Comparison of ENCODE assay signal across 11 cellular contexts in genomic region chr17:63929860-63930766, GRCh38. TPM values are rescaled to one million over a fixed set of nuclear protein-coding genes. Genes with fewer than 3 reads are reported as not detected.
A peak's percentile ranks its signal among the peaks of the same experiment; 100 is the strongest.
DNase-seq lines count a peak whose midpoint lies in the region; ATAC-seq, FAIRE-seq and TF ChIP-seq lines count a peak whose summit lies in the region.
"Had no signal": no experiment of that assay in that cellular context is flagged by ENCODE, and none has a peak within 500 bp of the region (broad histone marks: within the 10 kb centered on the region; RNA-seq: fewer than 3 reads in every experiment).

No MANE protein-coding gene starts in this region.

- H3K79me2 ChIP-seq in HepG2 (ENCODE audit: insufficient read depth, low read length): no peaks in the 10 kb centered on the region

- TF ChIP-seq RAD21 in HepG2 (CRISPR knock-in tag; IDR thresholded peaks at IDR 0.05): no peak

- intact Hi-C loops in Right ventricle myocardium inferior (cut with DNase I) (loop anchor here (5.0 kb wide), 1 partner anchor 62 kb away; no protein-coding TSS in a partner anchor), cardiac septum (cut with DNase I) (loop anchor here (10.0 kb wide), 1 partner anchor 355 kb away; no protein-coding TSS in a partner anchor), HepG2 (cut with micrococcal nuclease; ENCODE audit: unreplicated experiment) (no loop called here), aorta (cut with DNase I) (no loop called here)

- H3K27ac ChIP-seq in HepG2 (ENCODE audit: extremely low read length, insufficient read depth, low read length): no peak overlapping the region
- no peak overlapping the region for H3K27ac ChIP-seq in aorta (ENCODE audit: low read depth in 1 of 2, low read length in 2 of 2)

- in situ Hi-C loops in HepG2 (cut with HindIII; ENCODE audit: extremely low pct_ligation_motif_present, low pct_unique_long_range_greater_than_20kb): loop anchor here (10.0 kb wide), 1 partner anchor 205 kb away; the partner anchor contains the start of gene ERN1

- H4K20me1 ChIP-seq in HepG2 (ENCODE audit: insufficient read depth, low read length): no peaks in the 10 kb centered on the region; the same call in 1 of the 2 replicates

- CTCF ChIA-PET in HepG2 (lab: Yijun Ruan, JAX; ENCODE audit: low intra/inter-chr PET ratio, low total read pairs): no interaction called here

- H3K9me3 ChIP-seq in HepG2 (ENCODE audit: low read length): no peaks in the 10 kb centered on the region
- H3K9me3 ChIP-seq in aorta (ENCODE audit: control insufficient read depth, low read length): no peaks in the 10 kb centered on the region

- H3K27me3 ChIP-seq in bronchial epithelial cell (ENCODE audit: control insufficient read depth, insufficient read depth, low read length) (no peaks in the 10 kb centered on the region), HepG2 (ENCODE audit: control insufficient read depth in 1 of 2, insufficient read depth in 2 of 2, low read length in 2 of 2) (peaks cover 19 to 81% of the 10 kb centered on the region in 2 experiments), aorta (ENCODE audit: control insufficient read depth in 1 of 2, insufficient read depth in 2 of 2, low read length in 1 of 2) (no peaks in the 10 kb centered on the region)

- no peak overlapping the region for H3K4me3 ChIP-seq in bronchial epithelial cell (ENCODE audit: low read depth, low read length)
- no peak overlapping the region; a peak in 1 of 6 replicates for H3K4me3 ChIP-seq in HepG2 (replicated peaks in 1 of 3; ENCODE audit: insufficient read depth in 1 of 3, low read depth in 2 of 3, low read length in 3 of 3)
- no peak overlapping the region for H3K4me3 ChIP-seq in aorta (ENCODE audit: low read length in 2 of 2)
- H3K4me3 ChIP-seq: smooth muscle cell had no signal

- TF ChIP-seq EP300 in HepG2 (IDR thresholded peaks at IDR 0.05; ENCODE audit: low read depth in 2 of 2, low read length in 2 of 2): no peak
- TF ChIP-seq EP300 in HepG2 (CRISPR knock-in tag; IDR thresholded peaks at IDR 0.05; ENCODE audit: borderline replicate concordance): no peak

- ATAC-seq in Right ventricle myocardium inferior (no peak), HepG2 (peak; percentile 65), aorta (ENCODE audit: low FRiP score) (peak; percentile 68), GM19452 (IDR thresholded peaks at IDR 0.05; ENCODE audit: unreplicated experiment) (no peak)

- no peaks in the 10 kb centered on the region for H3K36me3 ChIP-seq in bronchial epithelial cell (ENCODE audit: control insufficient read depth, insufficient read depth, low read length)
- no peaks in the 10 kb centered on the region for H3K36me3 ChIP-seq in HepG2 (replicated peaks in 1 of 2; ENCODE audit: control insufficient read depth in 1 of 2, insufficient read depth in 2 of 2, low read length in 2 of 2)
- no peaks in the 10 kb centered on the region for H3K36me3 ChIP-seq in aorta (ENCODE audit: control insufficient read depth in 1 of 2, insufficient read depth in 2 of 2, low read length in 1 of 2)

- BruUV-seq in HepG2 (replicated peaks; lab: Mats Ljungman, UMichigan): no TSS peak

- POLR2A ChIA-PET in HepG2 (lab: Yijun Ruan, JAX): no interaction called here

- TF ChIP-seq POLR2A in HepG2 (IDR thresholded peaks at IDR 0.05; ENCODE audit: insufficient read depth in 1 of 2, low read depth in 2 of 2, low read length in 2 of 2): no peak

- H3K9ac ChIP-seq in HepG2 (ENCODE audit: insufficient read depth, low read depth, low read length): no peak overlapping the region

- TF ChIP-seq CTCF in bronchial epithelial cell (IDR thresholded peaks at IDR 0.05; ENCODE audit: insufficient read depth, low read length, severe bottlenecking) (no peak), HepG2 (CRISPR knock-in tag; IDR thresholded peaks at IDR 0.05) (no peak)

- peak; percentile 55 for FAIRE-seq in bronchial epithelial cell (lab: Jason Lieb, UNC)
- FAIRE-seq in HepG2 (lab: Jason Lieb, UNC): no peak

- 43% methylated on average over 17 of the region's 24 CpGs for WGBS in HepG2 (ENCODE audit: low lambda C conversion rate)
- 79 to 84% methylated on average over 24 of the region's 24 CpGs for WGBS in aorta, 2 donors

- peak; percentile 28 for DNase-seq in Right ventricle myocardium inferior (ENCODE audit: missing footprints)
- DNase-seq in cardiac septum (ENCODE audit: low spot score): no peak
- no peak for DNase-seq in bronchial epithelial cell (ENCODE audit: low read depth)
- DNase-seq in HepG2 (ENCODE audit: low spot score): no peak
- DNase-seq in aorta: no peak
- no peak for DNase-seq in NCI-H2081 (lab: John Stamatoyannopoulos, UW)
- no peak for DNase-seq in ecto neural progenitor cell (ENCODE audit: low spot score)
- DNase-seq: mesendoderm had no signal

- H3K4me2 ChIP-seq in HepG2 (ENCODE audit: low read depth, low read length): peak overlapping the region; percentile 10; the same call in 1 of the 2 replicates
- H3K4me2 ChIP-seq: smooth muscle cell had no signal

- H2AFZ ChIP-seq in HepG2 (ENCODE audit: low read length): no peak overlapping the region

- H3K4me1 ChIP-seq in HepG2 (ENCODE audit: insufficient read depth, low read length) (peaks cover 21% of the 10 kb centered on the region), aorta (ENCODE audit: control insufficient read depth in 1 of 2, insufficient read depth in 2 of 2, low read length in 2 of 2) (no peaks in the 10 kb centered on the region)

RNA-seq across cellular contexts. Expression of gene CD79B, which starts 2.0 kb away (rescaled TPM):
- 6.9 TPM for total RNA-seq in Right ventricle myocardium inferior
- total RNA-seq in cardiac septum: 2.7 TPM
- not detected in 2 replicates for total RNA-seq in bronchial epithelial cell
- total RNA-seq in HepG2 (2016; rRNA removed; fragmentation: Illumina TruSeq; extraction: Trizol): not detected in 2 replicates
- not detected in 2 replicates for total RNA-seq in HepG2 (2016; cell fraction: cytosol; rRNA removed; fragmentation: Illumina TruSeq; extraction: Trizol; ENCODE audit: low read depth)
- 0.54 TPM in 1 of 2 replicates, not detected in the other for total RNA-seq in HepG2 (2016; cell fraction: insoluble cytoplasmic fraction; rRNA removed; fragmentation: Illumina TruSeq; extraction: Trizol)
- not detected in 2 replicates for total RNA-seq in HepG2 (2016; cell fraction: membrane; rRNA removed; fragmentation: Illumina TruSeq; extraction: Trizol)
- not detected in 2 replicates for total RNA-seq in HepG2 (2016; cell fraction: nucleus; rRNA removed; fragmentation: Illumina TruSeq; extraction: Trizol)
- 0.21 TPM in 1 of 2 replicates, not detected in the other for polyA plus RNA-seq in HepG2 (2011; rRNA removed)
- polyA plus RNA-seq in HepG2 (2011; cell fraction: cytosol; rRNA removed): 0.19 and 0.55 TPM in 2 replicates
- not detected in 2 replicates for polyA plus RNA-seq in HepG2 (2011; cell fraction: nucleus; rRNA removed)
- 0.20 TPM in 1 of 2 replicates, not detected in the other for polyA plus RNA-seq in HepG2 (2012)
- polyA plus RNA-seq in HepG2 (2016; cell fraction: cytosol; fragmentation: Illumina TruSeq; extraction: Trizol; ENCODE audit: low read depth): not detected in 2 replicates
- not detected in 2 replicates for polyA plus RNA-seq in HepG2 (2016; cell fraction: insoluble cytoplasmic fraction; fragmentation: Illumina TruSeq; extraction: Trizol; ENCODE audit: low read depth)
- polyA plus RNA-seq in HepG2 (2016; cell fraction: membrane; fragmentation: Illumina TruSeq; extraction: Trizol; ENCODE audit: low read depth): not detected in 2 replicates
- polyA plus RNA-seq in HepG2 (2016; cell fraction: nucleus; fragmentation: Illumina TruSeq; extraction: Trizol; ENCODE audit: insufficient read depth, low read depth): not detected in 2 replicates
- polyA minus RNA-seq in HepG2 (2011; rRNA and poly(A)+ RNA removed; ENCODE audit: low replicate concordance): not detected in 2 replicates
- not detected in 2 replicates for polyA minus RNA-seq in HepG2 (2011; cell fraction: cytosol; rRNA and poly(A)+ RNA removed)
- not detected in 2 replicates for polyA minus RNA-seq in HepG2 (2011; cell fraction: nucleus; rRNA and poly(A)+ RNA removed)
- 1 to 10 TPM; 5.1 to 7.1 TPM for total RNA-seq in aorta
- 1 to 10 TPM in 1 of 2 donors, under 1 TPM in 1; 0.50 to 6.7 TPM for polyA plus RNA-seq in aorta
- total RNA-seq: smooth muscle cell had no signal
- polyA plus RNA-seq: smooth muscle cell had no signal

RNA-seq across cellular contexts. Expression of gene GH1, which starts 11.5 kb away (rescaled TPM):
- total RNA-seq in Right ventricle myocardium inferior (not detected), cardiac septum (not detected), bronchial epithelial cell (not detected in 2 replicates), HepG2 (2016; rRNA removed; fragmentation: Illumina TruSeq; extraction: Trizol) (not detected in 2 replicates), aorta (not detected)
- not detected in 2 replicates for total RNA-seq in HepG2 (2016; cell fraction: cytosol; rRNA removed; fragmentation: Illumina TruSeq; extraction: Trizol; ENCODE audit: low read depth)
- not detected in 2 replicates for total RNA-seq in HepG2 (2016; cell fraction: insoluble cytoplasmic fraction; rRNA removed; fragmentation: Illumina TruSeq; extraction: Trizol)
- total RNA-seq in HepG2 (2016; cell fraction: membrane; rRNA removed; fragmentation: Illumina TruSeq; extraction: Trizol): not detected in 2 replicates
- total RNA-seq in HepG2 (2016; cell fraction: nucleus; rRNA removed; fragmentation: Illumina TruSeq; extraction: Trizol): not detected in 2 replicates
- polyA plus RNA-seq in HepG2 (2011; rRNA removed) (not detected in 2 replicates), aorta (not detected)
- polyA plus RNA-seq in HepG2 (2011; cell fraction: cytosol; rRNA removed): not detected in 2 replicates
- polyA plus RNA-seq in HepG2 (2011; cell fraction: nucleus; rRNA removed): not detected in 2 replicates
- not detected in 2 replicates for polyA plus RNA-seq in HepG2 (2012)
- not detected in 2 replicates for polyA plus RNA-seq in HepG2 (2016; cell fraction: cytosol; fragmentation: Illumina TruSeq; extraction: Trizol; ENCODE audit: low read depth)
- not detected in 2 replicates for polyA plus RNA-seq in HepG2 (2016; cell fraction: insoluble cytoplasmic fraction; fragmentation: Illumina TruSeq; extraction: Trizol; ENCODE audit: low read depth)
- polyA plus RNA-seq in HepG2 (2016; cell fraction: membrane; fragmentation: Illumina TruSeq; extraction: Trizol; ENCODE audit: low read depth): not detected in 2 replicates
- not detected in 2 replicates for polyA plus RNA-seq in HepG2 (2016; cell fraction: nucleus; fragmentation: Illumina TruSeq; extraction: Trizol; ENCODE audit: insufficient read depth, low read depth)
- not detected in 2 replicates for polyA minus RNA-seq in HepG2 (2011; rRNA and poly(A)+ RNA removed; ENCODE audit: low replicate concordance)
- polyA minus RNA-seq in HepG2 (2011; cell fraction: cytosol; rRNA and poly(A)+ RNA removed): not detected in 2 replicates
- not detected in 2 replicates for polyA minus RNA-seq in HepG2 (2011; cell fraction: nucleus; rRNA and poly(A)+ RNA removed)
- total RNA-seq: HT1080, smooth muscle cell had no signal
- polyA plus RNA-seq: smooth muscle cell had no signal

RNA-seq across cellular contexts. Expression of gene CSHL1, which starts 19.1 kb away (rescaled TPM):
- total RNA-seq in Right ventricle myocardium inferior (not detected), cardiac septum (not detected), bronchial epithelial cell (not detected in 2 replicates), HepG2 (2016; rRNA removed; fragmentation: Illumina TruSeq; extraction: Trizol) (not detected in 2 replicates), aorta (not detected)
- total RNA-seq in HepG2 (2016; cell fraction: cytosol; rRNA removed; fragmentation: Illumina TruSeq; extraction: Trizol; ENCODE audit: low read depth): not detected in 2 replicates
- not detected in 2 replicates for total RNA-seq in HepG2 (2016; cell fraction: insoluble cytoplasmic fraction; rRNA removed; fragmentation: Illumina TruSeq; extraction: Trizol)
- not detected in 2 replicates for total RNA-seq in HepG2 (2016; cell fraction: membrane; rRNA removed; fragmentation: Illumina TruSeq; extraction: Trizol)
- not detected in 2 replicates for total RNA-seq in HepG2 (2016; cell fraction: nucleus; rRNA removed; fragmentation: Illumina TruSeq; extraction: Trizol)
- polyA plus RNA-seq in HepG2 (2011; rRNA removed) (not detected in 2 replicates), aorta (not detected)
- not detected in 2 replicates for polyA plus RNA-seq in HepG2 (2011; cell fraction: cytosol; rRNA removed)
- not detected in 2 replicates for polyA plus RNA-seq in HepG2 (2011; cell fraction: nucleus; rRNA removed)
- polyA plus RNA-seq in HepG2 (2012): not detected in 2 replicates
- polyA plus RNA-seq in HepG2 (2016; cell fraction: cytosol; fragmentation: Illumina TruSeq; extraction: Trizol; ENCODE audit: low read depth): not detected in 2 replicates
- not detected in 2 replicates for polyA plus RNA-seq in HepG2 (2016; cell fraction: insoluble cytoplasmic fraction; fragmentation: Illumina TruSeq; extraction: Trizol; ENCODE audit: low read depth)
- not detected in 2 replicates for polyA plus RNA-seq in HepG2 (2016; cell fraction: membrane; fragmentation: Illumina TruSeq; extraction: Trizol; ENCODE audit: low read depth)
- polyA plus RNA-seq in HepG2 (2016; cell fraction: nucleus; fragmentation: Illumina TruSeq; extraction: Trizol; ENCODE audit: insufficient read depth, low read depth): not detected in 2 replicates
- polyA minus RNA-seq in HepG2 (2011; rRNA and poly(A)+ RNA removed; ENCODE audit: low replicate concordance): not detected in 2 replicates
- not detected in 2 replicates for polyA minus RNA-seq in HepG2 (2011; cell fraction: cytosol; rRNA and poly(A)+ RNA removed)
- polyA minus RNA-seq in HepG2 (2011; cell fraction: nucleus; rRNA and poly(A)+ RNA removed): not detected in 2 replicates
- total RNA-seq: HT1080, smooth muscle cell had no signal
- polyA plus RNA-seq: smooth muscle cell had no signal

RNA-seq across cellular contexts. Expression of gene CSH1, which starts 33.7 kb away (rescaled TPM):
- total RNA-seq in Right ventricle myocardium inferior: not detected
- total RNA-seq in cardiac septum: not detected
- not detected in 2 replicates for total RNA-seq in bronchial epithelial cell
- not detected in 2 replicates for total RNA-seq in HepG2 (2016; rRNA removed; fragmentation: Illumina TruSeq; extraction: Trizol)
- not detected in 2 replicates for total RNA-seq in HepG2 (2016; cell fraction: cytosol; rRNA removed; fragmentation: Illumina TruSeq; extraction: Trizol; ENCODE audit: low read depth)
- not detected in 2 replicates for total RNA-seq in HepG2 (2016; cell fraction: insoluble cytoplasmic fraction; rRNA removed; fragmentation: Illumina TruSeq; extraction: Trizol)
- total RNA-seq in HepG2 (2016; cell fraction: membrane; rRNA removed; fragmentation: Illumina TruSeq; extraction: Trizol): not detected in 2 replicates
- not detected in 2 replicates for total RNA-seq in HepG2 (2016; cell fraction: nucleus; rRNA removed; fragmentation: Illumina TruSeq; extraction: Trizol)
- not detected in 2 replicates for polyA plus RNA-seq in HepG2 (2011; rRNA removed)
- polyA plus RNA-seq in HepG2 (2011; cell fraction: cytosol; rRNA removed): not detected in 2 replicates
- not detected in 2 replicates for polyA plus RNA-seq in HepG2 (2011; cell fraction: nucleus; rRNA removed)
- not detected in 2 replicates for polyA plus RNA-seq in HepG2 (2012)
- polyA plus RNA-seq in HepG2 (2016; cell fraction: cytosol; fragmentation: Illumina TruSeq; extraction: Trizol; ENCODE audit: low read depth): not detected in 2 replicates
- polyA plus RNA-seq in HepG2 (2016; cell fraction: insoluble cytoplasmic fraction; fragmentation: Illumina TruSeq; extraction: Trizol; ENCODE audit: low read depth): not detected in 2 replicates
- not detected in 2 replicates for polyA plus RNA-seq in HepG2 (2016; cell fraction: membrane; fragmentation: Illumina TruSeq; extraction: Trizol; ENCODE audit: low read depth)
- not detected in 2 replicates for polyA plus RNA-seq in HepG2 (2016; cell fraction: nucleus; fragmentation: Illumina TruSeq; extraction: Trizol; ENCODE audit: insufficient read depth, low read depth)
- polyA minus RNA-seq in HepG2 (2011; rRNA and poly(A)+ RNA removed; ENCODE audit: low replicate concordance): not detected in 2 replicates
- not detected in 2 replicates for polyA minus RNA-seq in HepG2 (2011; cell fraction: cytosol; rRNA and poly(A)+ RNA removed)
- not detected in 2 replicates for polyA minus RNA-seq in HepG2 (2011; cell fraction: nucleus; rRNA and poly(A)+ RNA removed)
- total RNA-seq in aorta: not detected
- polyA plus RNA-seq in aorta: not detected
- total RNA-seq: HT1080, smooth muscle cell had no signal
- polyA plus RNA-seq: smooth muscle cell had no signal

RNA-seq across cellular contexts. Expression of gene SCN4A, which starts 42.6 kb away (rescaled TPM):
- total RNA-seq in Right ventricle myocardium inferior (0.32 TPM), cardiac septum (0.22 TPM), bronchial epithelial cell (under 0.01 and 0.90 TPM in 2 replicates), HepG2 (2016; rRNA removed; fragmentation: Illumina TruSeq; extraction: Trizol) (0.02 TPM in 1 of 2 replicates, not detected in the other), aorta (1 to 10 TPM; 1.5 to 3.2 TPM)
- not detected in 2 replicates for total RNA-seq in HepG2 (2016; cell fraction: cytosol; rRNA removed; fragmentation: Illumina TruSeq; extraction: Trizol; ENCODE audit: low read depth)
- total RNA-seq in HepG2 (2016; cell fraction: insoluble cytoplasmic fraction; rRNA removed; fragmentation: Illumina TruSeq; extraction: Trizol): not detected in 2 replicates
- not detected in 2 replicates for total RNA-seq in HepG2 (2016; cell fraction: membrane; rRNA removed; fragmentation: Illumina TruSeq; extraction: Trizol)
- not detected in 2 replicates for total RNA-seq in HepG2 (2016; cell fraction: nucleus; rRNA removed; fragmentation: Illumina TruSeq; extraction: Trizol)
- polyA plus RNA-seq in HepG2 (2011; rRNA removed) (0.03 and 0.04 TPM in 2 replicates), aorta (under 1 TPM in 1 of 2 donors, not detected in 1; 0.03 TPM)
- polyA plus RNA-seq in HepG2 (2011; cell fraction: cytosol; rRNA removed): 0.01 TPM in 2 replicates
- 0.07 and 0.13 TPM in 2 replicates for polyA plus RNA-seq in HepG2 (2011; cell fraction: nucleus; rRNA removed)
- 0.03 and 0.12 TPM in 2 replicates for polyA plus RNA-seq in HepG2 (2012)
- not detected in 2 replicates for polyA plus RNA-seq in HepG2 (2016; cell fraction: cytosol; fragmentation: Illumina TruSeq; extraction: Trizol; ENCODE audit: low read depth)
- not detected in 2 replicates for polyA plus RNA-seq in HepG2 (2016; cell fraction: insoluble cytoplasmic fraction; fragmentation: Illumina TruSeq; extraction: Trizol; ENCODE audit: low read depth)
- polyA plus RNA-seq in HepG2 (2016; cell fraction: membrane; fragmentation: Illumina TruSeq; extraction: Trizol; ENCODE audit: low read depth): not detected in 2 replicates
- polyA plus RNA-seq in HepG2 (2016; cell fraction: nucleus; fragmentation: Illumina TruSeq; extraction: Trizol; ENCODE audit: insufficient read depth, low read depth): not detected in 2 replicates
- 0.38 and 4.1 TPM in 2 replicates for polyA minus RNA-seq in HepG2 (2011; rRNA and poly(A)+ RNA removed; ENCODE audit: low replicate concordance)
- not detected in 2 replicates for polyA minus RNA-seq in HepG2 (2011; cell fraction: cytosol; rRNA and poly(A)+ RNA removed)
- 0.26 and 0.37 TPM in 2 replicates for polyA minus RNA-seq in HepG2 (2011; cell fraction: nucleus; rRNA and poly(A)+ RNA removed)
- total RNA-seq: HT1080 had no signal
- polyA plus RNA-seq: smooth muscle cell had no signal

Comparison
In these comparisons a context has a peak if more than half of its experiments do, and no peak if none do; other contexts are left out.
1. ATAC-seq: peak in HepG2 (single experiment) and aorta (single experiment); none in Right ventricle myocardium inferior (single experiment) and GM19452 (single experiment).
2. intact Hi-C loops: an anchor here in Right ventricle myocardium inferior (5.0 kb wide) and cardiac septum (10.0 kb wide); none called in HepG2 and aorta.